ENCODE assay signal across 8 cellular contexts in genomic region chrX:150692837-150693781, GRCh38. TPM values are rescaled to one million over a fixed set of nuclear protein-coding genes. Genes with fewer than 3 reads are reported as not detected.
DNase-seq lines count a peak whose midpoint lies in the region; ATAC-seq lines count a peak whose summit lies in the region.

MTMR1 (plus strand) TSS chrX:150693396; CDS start chrX:150693531, 135 bp downstream.

- peak; percentile 32 for ATAC-seq in GM21367 (IDR thresholded peaks at IDR 0.05; ENCODE audit: unreplicated experiment)

- H3K27ac ChIP-seq in caudate nucleus (ENCODE audit: low read depth, low read length) (peak within 1 kb of the TSS; percentile 36), layer of hippocampus (ENCODE audit: low read depth, low read length) (peak within 1 kb of the TSS; percentile 50)

- no peaks in the 10 kb centered on the region for H3K27me3 ChIP-seq in layer of hippocampus (ENCODE audit: control insufficient read depth, insufficient read depth, low read length)

- DNase-seq in D341Med (ENCODE audit: low spot score): peak; percentile 82
- no peak for DNase-seq in HT1080 (ENCODE audit: low read depth)
- peak; percentile 55 for DNase-seq in T-helper 9 cell
- DNase-seq in caudate nucleus (lab: John Stamatoyannopoulos, UW): peak in 17 of 61 donors; percentile 3 to 56 (median 15)
- DNase-seq in stimulated activated CD4-positive, alpha-beta T cell treated with anti-CD3 and anti-CD28 coated beads, Interleukin-4, amount 100 ng/mL, for 4 hours: peak; percentile 57 to 64
- no peak for DNase-seq in NOMO-1 (lab: John Stamatoyannopoulos, UW; ENCODE audit: unreplicated experiment in 2 of 2)

RNA-seq across cellular contexts. Expression of gene MTMR1, which starts in this region (rescaled TPM):
- 6.5 and 10.7 TPM in 2 replicates for total RNA-seq in HT1080 (2014; rRNA removed; shearing (Covaris generic))
- 5.4 and 6.0 TPM in 2 replicates for polyA plus RNA-seq in HT1080 (2015; cell fraction: cytosol; rRNA removed)
- 6.6 and 8.0 TPM in 2 replicates for polyA plus RNA-seq in HT1080 (2015; cell fraction: nucleus; rRNA removed)

Comparison
In these comparisons a context has a peak if more than half of its experiments do, and no peak if none do; other contexts are left out.
1. DNase-seq: peak in D341Med (single experiment), T-helper 9 cell (single experiment) and stimulated activated CD4-positive, alpha-beta T cell treated with anti-CD3 and anti-CD28 coated beads, Interleukin-4, amount 100 ng/mL, for 4 hours (2 of 2); none in HT1080 (single experiment) and NOMO-1 (0 of 2).